ENCODE assay signal across 19 cellular contexts in the genomic region with DNA sequence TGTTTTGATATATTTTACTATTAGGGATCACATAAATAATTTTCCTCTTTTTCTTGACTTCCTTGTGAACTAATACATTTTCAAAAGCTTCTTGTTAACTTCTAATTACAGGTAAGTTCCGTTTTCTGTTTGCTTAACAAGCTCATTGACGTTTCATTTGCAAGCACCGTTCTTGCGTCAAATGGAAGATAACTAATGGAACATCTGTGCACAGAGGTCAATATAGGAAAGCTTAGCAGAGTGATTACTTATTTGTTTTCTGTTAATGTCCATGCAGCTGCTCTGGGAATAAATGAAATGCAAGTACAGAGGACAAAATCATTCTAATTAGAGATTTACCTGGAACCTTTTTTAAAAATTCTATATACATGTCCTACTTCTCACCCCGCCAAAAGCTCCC.
DNase-seq lines count a peak whose midpoint lies in the region; ATAC-seq and TF ChIP-seq lines count a peak whose summit lies in the region.
"Had no signal": no experiment of that assay in that cellular context is flagged by ENCODE, and none has a peak within 500 bp of the region (broad histone marks: within the 10 kb centered on the region; RNA-seq: fewer than 3 reads in every experiment).

No MANE protein-coding gene starts in this region.

- intact Hi-C loops in right lobe of liver (cut with DNase I) = no loop called here

- DNase-seq in NCI-H82 (lab: John Stamatoyannopoulos, UW) (peak; percentile 43), NCI-H82 treated with DMSO at 0.1 percent for 48 hours (lab: John Stamatoyannopoulos, UW; ENCODE audit: unreplicated experiment) (no peak), NCI-H146 treated with DMSO at 0.1 percent for 48 hours (lab: John Stamatoyannopoulos, UW; ENCODE audit: unreplicated experiment) (peak; percentile 41), SHP77 treated with DMSO at 0.1 percent for 48 hours (lab: John Stamatoyannopoulos, UW) (peak; percentile 12), right lobe of liver (no peak), activated T-cell treated with anti-CD3 and anti-CD28 coated beads for 4 hours (no peak)
- no peak for DNase-seq in stimulated activated CD4-positive, alpha-beta T cell treated with anti-CD3 and anti-CD28 coated beads, Interleukin-1b, Interleukin-23, amount 100 ng/mL, for 48 hours
- DNase-seq: CD4-positive, alpha-beta memory T cell; DMS153; EL; KG1; NCI-H1436 treated with DMSO at 0.1 percent for 48 hours; NCI-H226; NCI-H526 treated with DMSO at 0.1 percent for 48 hours; SW 1271; T-helper 2 cell had no signal

- no peaks in the 10 kb centered on the region for H3K9me3 ChIP-seq in right lobe of liver

- no peaks in the 10 kb centered on the region for H3K27me3 ChIP-seq in right lobe of liver
- H3K27me3 ChIP-seq: BLaER1 had no signal

- TF ChIP-seq POLR2A in right lobe of liver (IDR thresholded peaks at IDR 0.05) = no peak

- H3K4me3 ChIP-seq in right lobe of liver = no peak overlapping the region

- WGBS in right lobe of liver (ENCODE audit: insufficient coverage, low coverage, low lambda C conversion rate, missing lambda C conversion rate) = 34% methylated on average over 5 of the region's 5 CpGs

- no peak for TF ChIP-seq CTCF in right lobe of liver (IDR thresholded peaks at IDR 0.05)

- H3K27ac ChIP-seq in right lobe of liver = peak overlapping the region; percentile 25 to 53 (median 32)
- H3K27ac ChIP-seq: BLaER1 had no signal

- ATAC-seq in right lobe of liver = peak; percentile 79 to 86 (median 84)
- no peak for ATAC-seq in GM21737 (IDR thresholded peaks at IDR 0.05; ENCODE audit: unreplicated experiment)
- ATAC-seq: Panc1 had no signal

- H3K36me3 ChIP-seq in right lobe of liver = no peaks in the 10 kb centered on the region
- H3K36me3 ChIP-seq: BLaER1 had no signal

- peaks cover 0 to 3% (median 0%) of the 10 kb centered on the region in 4 donors for H3K4me1 ChIP-seq in right lobe of liver

Comparison
In these comparisons a context has a peak if more than half of its experiments do, and no peak if none do; other contexts are left out.
1. DNase-seq: peak in NCI-H82 (single experiment), NCI-H146 treated with DMSO at 0.1 percent for 48 hours (single experiment) and SHP77 treated with DMSO at 0.1 percent for 48 hours (single experiment); none in NCI-H82 treated with DMSO at 0.1 percent for 48 hours (single experiment), right lobe of liver (0 of 3), activated T-cell treated with anti-CD3 and anti-CD28 coated beads for 4 hours (single experiment) and stimulated activated CD4-positive, alpha-beta T cell treated with anti-CD3 and anti-CD28 coated beads, Interleukin-1b, Interleukin-23, amount 100 ng/mL, for 48 hours (single experiment).